Comparison of ENCODE assay signal across 1 cellular context in the genomic region with DNA sequence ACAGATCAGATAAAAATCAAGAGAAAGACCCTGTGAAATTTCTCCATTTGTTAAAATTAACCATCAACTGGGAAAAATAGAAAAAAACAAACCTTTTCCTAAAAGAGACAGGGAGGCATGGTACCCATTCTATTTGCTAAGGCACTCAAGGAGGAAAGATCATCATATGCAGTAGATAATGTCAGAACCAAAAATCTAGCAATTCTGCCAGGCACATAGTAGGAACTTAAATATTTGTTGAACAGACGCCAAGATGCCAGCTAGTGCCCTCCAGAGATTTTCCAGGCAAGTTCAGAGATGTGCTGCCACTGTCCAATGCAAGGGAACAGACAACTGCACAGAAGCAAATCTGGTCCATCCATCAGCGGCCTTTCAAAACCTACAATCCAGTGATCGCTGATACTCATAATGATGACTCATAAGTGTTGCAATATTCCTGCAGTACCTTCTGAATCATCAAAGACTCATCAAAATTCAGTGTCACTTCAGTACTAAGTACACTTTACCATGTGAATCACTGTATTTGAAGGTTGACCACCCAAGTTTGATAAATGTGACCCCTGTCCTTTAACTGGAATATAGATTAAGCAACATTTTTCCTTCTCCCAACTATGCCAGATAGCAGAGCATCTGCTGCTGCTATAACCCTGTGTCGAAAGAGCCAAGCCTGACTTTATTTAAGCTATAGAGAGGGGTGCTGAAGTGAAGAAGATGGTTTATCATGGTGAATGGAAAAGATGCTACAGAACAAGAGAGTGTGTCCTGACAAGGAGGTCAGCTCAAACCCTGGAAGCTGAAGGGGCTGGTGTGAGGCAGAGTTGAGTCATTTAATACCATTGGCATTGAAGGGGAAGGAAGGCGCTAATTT.
TF ChIP-seq lines count a peak whose summit lies in the region.

No MANE protein-coding gene starts in this region.

TF ChIP-seq in HepG2, 621 proteins besides CTCF, POLR2A, EP300 and RAD21 (continued from another document and continues in another):
- TF ChIP-seq, protein P1, sequence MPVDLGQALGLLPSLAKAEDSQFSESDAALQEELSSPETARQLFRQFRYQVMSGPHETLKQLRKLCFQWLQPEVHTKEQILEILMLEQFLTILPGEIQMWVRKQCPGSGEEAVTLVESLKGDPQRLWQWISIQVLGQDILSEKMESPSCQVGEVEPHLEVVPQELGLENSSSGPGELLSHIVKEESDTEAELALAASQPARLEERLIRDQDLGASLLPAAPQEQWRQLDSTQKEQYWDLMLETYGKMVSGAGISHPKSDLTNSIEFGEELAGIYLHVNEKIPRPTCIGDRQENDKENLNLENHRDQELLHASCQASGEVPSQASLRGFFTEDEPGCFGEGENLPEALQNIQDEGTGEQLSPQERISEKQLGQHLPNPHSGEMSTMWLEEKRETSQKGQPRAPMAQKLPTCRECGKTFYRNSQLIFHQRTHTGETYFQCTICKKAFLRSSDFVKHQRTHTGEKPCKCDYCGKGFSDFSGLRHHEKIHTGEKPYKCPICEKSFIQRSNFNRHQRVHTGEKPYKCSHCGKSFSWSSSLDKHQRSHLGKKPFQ (CRISPR knock-in tag; IDR thresholded peaks at IDR 0.05; ENCODE audit: insufficient replicate concordance): no peak
- TF ChIP-seq ZSCAN9 (CRISPR knock-in tag; IDR thresholded peaks at IDR 0.05; ENCODE audit: borderline replicate concordance) (peak; percentile 35; the same call in 1 of the 2 replicates), ZNF496 (CRISPR knock-in tag; IDR thresholded peaks at IDR 0.05; ENCODE audit: insufficient replicate concordance) (no peak), ZNF382 (CRISPR knock-in tag; IDR thresholded peaks at IDR 0.05; ENCODE audit: borderline replicate concordance) (no peak), ZNF33B (CRISPR knock-in tag; IDR thresholded peaks at IDR 0.05) (no peak), PHF8 (CRISPR knock-in tag; IDR thresholded peaks at IDR 0.05) (no peak), CBFB (CRISPR knock-in tag; IDR thresholded peaks at IDR 0.05) (no peak), ZNF205 (CRISPR knock-in tag; IDR thresholded peaks at IDR 0.05) (no peak), RARA (CRISPR knock-in tag; IDR thresholded peaks at IDR 0.05) (peak; percentile 80), IRF2 (CRISPR knock-in tag; IDR thresholded peaks at IDR 0.05) (peak; percentile 29; the same call in 1 of the 2 replicates), NFIC (IDR thresholded peaks at IDR 0.05; ENCODE audit: low read length) (peak; percentile 45; the same call in 1 of the 2 replicates), ATF1 (CRISPR knock-in tag; IDR thresholded peaks at IDR 0.05) (peak; percentile 30; the same call in 1 of the 2 replicates), SRSF9 (IDR thresholded peaks at IDR 0.05; ENCODE audit: borderline replicate concordance, insufficient read depth, low read depth, low read length, poor library complexity, severe bottlenecking) (no peak), ZFAT (CRISPR knock-in tag; conservative IDR thresholded peaks at IDR 0.05) (no peak), CREB1 (IDR thresholded peaks at IDR 0.05) (peak; percentile 78), CREB1 (CRISPR knock-in tag; IDR thresholded peaks at IDR 0.05) (peak; percentile 80), ZNF614 (CRISPR knock-in tag; IDR thresholded peaks at IDR 0.05; ENCODE audit: borderline replicate concordance) (no peak), XBP1 (CRISPR knock-in tag; IDR thresholded peaks at IDR 0.05) (no peak), REPIN1 (CRISPR knock-in tag; IDR thresholded peaks at IDR 0.05; ENCODE audit: borderline replicate concordance, low read depth) (no peak), ZMYM2 (CRISPR knock-in tag; IDR thresholded peaks at IDR 0.05) (no peak), ZNF713 (CRISPR knock-in tag; IDR thresholded peaks at IDR 0.05) (no peak), FOXA3 (CRISPR knock-in tag; IDR thresholded peaks at IDR 0.05) (peak; percentile 88), SALL2 (CRISPR knock-in tag; IDR thresholded peaks at IDR 0.05) (no peak)
- TF ChIP-seq, protein P2, sequence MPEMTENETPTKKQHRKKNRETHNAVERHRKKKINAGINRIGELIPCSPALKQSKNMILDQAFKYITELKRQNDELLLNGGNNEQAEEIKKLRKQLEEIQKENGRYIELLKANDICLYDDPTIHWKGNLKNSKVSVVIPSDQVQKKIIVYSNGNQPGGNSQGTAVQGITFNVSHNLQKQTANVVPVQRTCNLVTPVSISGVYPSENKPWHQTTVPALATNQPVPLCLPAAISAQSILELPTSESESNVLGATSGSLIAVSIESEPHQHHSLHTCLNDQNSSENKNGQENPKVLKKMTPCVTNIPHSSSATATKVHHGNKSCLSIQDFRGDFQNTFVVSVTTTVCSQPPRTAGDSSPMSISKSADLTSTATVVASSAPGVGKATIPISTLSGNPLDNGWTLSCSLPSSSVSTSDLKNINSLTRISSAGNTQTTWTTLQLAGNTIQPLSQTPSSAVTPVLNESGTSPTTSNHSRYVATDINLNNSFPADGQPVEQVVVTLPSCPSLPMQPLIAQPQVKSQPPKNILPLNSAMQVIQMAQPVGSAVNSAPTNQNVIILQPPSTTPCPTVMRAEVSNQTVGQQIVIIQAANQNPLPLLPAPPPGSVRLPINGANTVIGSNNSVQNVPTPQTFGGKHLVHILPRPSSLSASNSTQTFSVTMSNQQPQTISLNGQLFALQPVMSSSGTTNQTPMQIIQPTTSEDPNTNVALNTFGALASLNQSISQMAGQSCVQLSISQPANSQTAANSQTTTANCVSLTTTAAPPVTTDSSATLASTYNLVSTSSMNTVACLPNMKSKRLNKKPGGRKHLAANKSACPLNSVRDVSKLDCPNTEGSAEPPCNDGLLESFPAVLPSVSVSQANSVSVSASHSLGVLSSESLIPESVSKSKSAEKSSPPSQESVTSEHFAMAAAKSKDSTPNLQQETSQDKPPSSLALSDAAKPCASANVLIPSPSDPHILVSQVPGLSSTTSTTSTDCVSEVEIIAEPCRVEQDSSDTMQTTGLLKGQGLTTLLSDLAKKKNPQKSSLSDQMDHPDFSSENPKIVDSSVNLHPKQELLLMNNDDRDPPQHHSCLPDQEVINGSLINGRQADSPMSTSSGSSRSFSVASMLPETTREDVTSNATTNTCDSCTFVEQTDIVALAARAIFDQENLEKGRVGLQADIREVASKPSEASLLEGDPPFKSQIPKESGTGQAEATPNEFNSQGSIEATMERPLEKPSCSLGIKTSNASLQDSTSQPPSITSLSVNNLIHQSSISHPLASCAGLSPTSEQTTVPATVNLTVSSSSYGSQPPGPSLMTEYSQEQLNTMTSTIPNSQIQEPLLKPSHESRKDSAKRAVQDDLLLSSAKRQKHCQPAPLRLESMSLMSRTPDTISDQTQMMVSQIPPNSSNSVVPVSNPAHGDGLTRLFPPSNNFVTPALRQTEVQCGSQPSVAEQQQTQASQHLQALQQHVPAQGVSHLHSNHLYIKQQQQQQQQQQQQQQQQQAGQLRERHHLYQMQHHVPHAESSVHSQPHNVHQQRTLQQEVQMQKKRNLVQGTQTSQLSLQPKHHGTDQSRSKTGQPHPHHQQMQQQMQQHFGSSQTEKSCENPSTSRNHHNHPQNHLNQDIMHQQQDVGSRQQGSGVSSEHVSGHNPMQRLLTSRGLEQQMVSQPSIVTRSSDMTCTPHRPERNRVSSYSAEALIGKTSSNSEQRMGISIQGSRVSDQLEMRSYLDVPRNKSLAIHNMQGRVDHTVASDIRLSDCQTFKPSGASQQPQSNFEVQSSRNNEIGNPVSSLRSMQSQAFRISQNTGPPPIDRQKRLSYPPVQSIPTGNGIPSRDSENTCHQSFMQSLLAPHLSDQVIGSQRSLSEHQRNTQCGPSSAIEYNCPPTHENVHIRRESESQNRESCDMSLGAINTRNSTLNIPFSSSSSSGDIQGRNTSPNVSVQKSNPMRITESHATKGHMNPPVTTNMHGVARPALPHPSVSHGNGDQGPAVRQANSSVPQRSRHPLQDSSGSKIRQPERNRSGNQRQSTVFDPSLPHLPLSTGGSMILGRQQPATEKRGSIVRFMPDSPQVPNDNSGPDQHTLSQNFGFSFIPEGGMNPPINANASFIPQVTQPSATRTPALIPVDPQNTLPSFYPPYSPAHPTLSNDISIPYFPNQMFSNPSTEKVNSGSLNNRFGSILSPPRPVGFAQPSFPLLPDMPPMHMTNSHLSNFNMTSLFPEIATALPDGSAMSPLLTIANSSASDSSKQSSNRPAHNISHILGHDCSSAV (CRISPR knock-in tag; IDR thresholded peaks at IDR 0.05; ENCODE audit: borderline replicate concordance): no peak
- TF ChIP-seq, protein P3, sequence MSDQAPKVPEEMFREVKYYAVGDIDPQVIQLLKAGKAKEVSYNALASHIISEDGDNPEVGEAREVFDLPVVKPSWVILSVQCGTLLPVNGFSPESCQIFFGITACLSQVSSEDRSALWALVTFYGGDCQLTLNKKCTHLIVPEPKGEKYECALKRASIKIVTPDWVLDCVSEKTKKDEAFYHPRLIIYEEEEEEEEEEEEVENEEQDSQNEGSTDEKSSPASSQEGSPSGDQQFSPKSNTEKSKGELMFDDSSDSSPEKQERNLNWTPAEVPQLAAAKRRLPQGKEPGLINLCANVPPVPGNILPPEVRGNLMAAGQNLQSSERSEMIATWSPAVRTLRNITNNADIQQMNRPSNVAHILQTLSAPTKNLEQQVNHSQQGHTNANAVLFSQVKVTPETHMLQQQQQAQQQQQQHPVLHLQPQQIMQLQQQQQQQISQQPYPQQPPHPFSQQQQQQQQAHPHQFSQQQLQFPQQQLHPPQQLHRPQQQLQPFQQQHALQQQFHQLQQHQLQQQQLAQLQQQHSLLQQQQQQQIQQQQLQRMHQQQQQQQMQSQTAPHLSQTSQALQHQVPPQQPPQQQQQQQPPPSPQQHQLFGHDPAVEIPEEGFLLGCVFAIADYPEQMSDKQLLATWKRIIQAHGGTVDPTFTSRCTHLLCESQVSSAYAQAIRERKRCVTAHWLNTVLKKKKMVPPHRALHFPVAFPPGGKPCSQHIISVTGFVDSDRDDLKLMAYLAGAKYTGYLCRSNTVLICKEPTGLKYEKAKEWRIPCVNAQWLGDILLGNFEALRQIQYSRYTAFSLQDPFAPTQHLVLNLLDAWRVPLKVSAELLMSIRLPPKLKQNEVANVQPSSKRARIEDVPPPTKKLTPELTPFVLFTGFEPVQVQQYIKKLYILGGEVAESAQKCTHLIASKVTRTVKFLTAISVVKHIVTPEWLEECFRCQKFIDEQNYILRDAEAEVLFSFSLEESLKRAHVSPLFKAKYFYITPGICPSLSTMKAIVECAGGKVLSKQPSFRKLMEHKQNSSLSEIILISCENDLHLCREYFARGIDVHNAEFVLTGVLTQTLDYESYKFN (CRISPR knock-in tag; conservative IDR thresholded peaks at IDR 0.05): peak; percentile 52
- TF ChIP-seq, protein P4, sequence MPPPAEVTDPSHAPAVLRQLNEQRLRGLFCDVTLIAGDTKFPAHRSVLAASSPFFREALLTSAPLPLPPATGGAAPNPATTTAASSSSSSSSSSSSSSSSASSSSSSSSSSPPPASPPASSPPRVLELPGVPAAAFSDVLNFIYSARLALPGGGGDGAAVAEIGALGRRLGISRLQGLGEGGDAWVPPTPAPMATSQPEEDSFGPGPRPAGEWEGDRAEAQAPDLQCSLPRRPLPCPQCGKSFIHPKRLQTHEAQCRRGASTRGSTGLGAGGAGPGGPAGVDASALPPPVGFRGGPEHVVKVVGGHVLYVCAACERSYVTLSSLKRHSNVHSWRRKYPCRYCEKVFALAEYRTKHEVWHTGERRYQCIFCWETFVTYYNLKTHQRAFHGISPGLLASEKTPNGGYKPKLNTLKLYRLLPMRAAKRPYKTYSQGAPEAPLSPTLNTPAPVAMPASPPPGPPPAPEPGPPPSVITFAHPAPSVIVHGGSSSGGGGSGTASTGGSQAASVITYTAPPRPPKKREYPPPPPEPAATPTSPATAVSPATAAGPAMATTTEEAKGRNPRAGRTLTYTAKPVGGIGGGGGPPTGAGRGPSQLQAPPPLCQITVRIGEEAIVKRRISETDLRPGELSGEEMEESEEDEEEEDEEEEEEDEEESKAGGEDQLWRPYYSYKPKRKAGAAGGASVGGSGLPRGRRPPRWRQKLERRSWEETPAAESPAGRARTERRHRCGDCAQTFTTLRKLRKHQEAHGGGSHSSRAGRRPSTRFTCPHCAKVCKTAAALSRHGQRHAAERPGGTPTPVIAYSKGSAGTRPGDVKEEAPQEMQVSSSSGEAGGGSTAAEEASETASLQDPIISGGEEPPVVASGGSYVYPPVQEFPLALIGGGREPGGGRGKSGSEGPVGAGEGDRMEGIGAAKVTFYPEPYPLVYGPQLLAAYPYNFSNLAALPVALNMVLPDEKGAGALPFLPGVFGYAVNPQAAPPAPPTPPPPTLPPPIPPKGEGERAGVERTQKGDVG (CRISPR knock-in tag; IDR thresholded peaks at IDR 0.05; ENCODE audit: borderline replicate concordance): no peak
- TF ChIP-seq, protein P5, sequence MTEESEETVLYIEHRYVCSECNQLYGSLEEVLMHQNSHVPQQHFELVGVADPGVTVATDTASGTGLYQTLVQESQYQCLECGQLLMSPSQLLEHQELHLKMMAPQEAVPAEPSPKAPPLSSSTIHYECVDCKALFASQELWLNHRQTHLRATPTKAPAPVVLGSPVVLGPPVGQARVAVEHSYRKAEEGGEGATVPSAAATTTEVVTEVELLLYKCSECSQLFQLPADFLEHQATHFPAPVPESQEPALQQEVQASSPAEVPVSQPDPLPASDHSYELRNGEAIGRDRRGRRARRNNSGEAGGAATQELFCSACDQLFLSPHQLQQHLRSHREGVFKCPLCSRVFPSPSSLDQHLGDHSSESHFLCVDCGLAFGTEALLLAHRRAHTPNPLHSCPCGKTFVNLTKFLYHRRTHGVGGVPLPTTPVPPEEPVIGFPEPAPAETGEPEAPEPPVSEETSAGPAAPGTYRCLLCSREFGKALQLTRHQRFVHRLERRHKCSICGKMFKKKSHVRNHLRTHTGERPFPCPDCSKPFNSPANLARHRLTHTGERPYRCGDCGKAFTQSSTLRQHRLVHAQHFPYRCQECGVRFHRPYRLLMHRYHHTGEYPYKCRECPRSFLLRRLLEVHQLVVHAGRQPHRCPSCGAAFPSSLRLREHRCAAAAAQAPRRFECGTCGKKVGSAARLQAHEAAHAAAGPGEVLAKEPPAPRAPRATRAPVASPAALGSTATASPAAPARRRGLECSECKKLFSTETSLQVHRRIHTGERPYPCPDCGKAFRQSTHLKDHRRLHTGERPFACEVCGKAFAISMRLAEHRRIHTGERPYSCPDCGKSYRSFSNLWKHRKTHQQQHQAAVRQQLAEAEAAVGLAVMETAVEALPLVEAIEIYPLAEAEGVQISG (CRISPR knock-in tag; IDR thresholded peaks at IDR 0.05): no peak
- TF ChIP-seq, protein P6, sequence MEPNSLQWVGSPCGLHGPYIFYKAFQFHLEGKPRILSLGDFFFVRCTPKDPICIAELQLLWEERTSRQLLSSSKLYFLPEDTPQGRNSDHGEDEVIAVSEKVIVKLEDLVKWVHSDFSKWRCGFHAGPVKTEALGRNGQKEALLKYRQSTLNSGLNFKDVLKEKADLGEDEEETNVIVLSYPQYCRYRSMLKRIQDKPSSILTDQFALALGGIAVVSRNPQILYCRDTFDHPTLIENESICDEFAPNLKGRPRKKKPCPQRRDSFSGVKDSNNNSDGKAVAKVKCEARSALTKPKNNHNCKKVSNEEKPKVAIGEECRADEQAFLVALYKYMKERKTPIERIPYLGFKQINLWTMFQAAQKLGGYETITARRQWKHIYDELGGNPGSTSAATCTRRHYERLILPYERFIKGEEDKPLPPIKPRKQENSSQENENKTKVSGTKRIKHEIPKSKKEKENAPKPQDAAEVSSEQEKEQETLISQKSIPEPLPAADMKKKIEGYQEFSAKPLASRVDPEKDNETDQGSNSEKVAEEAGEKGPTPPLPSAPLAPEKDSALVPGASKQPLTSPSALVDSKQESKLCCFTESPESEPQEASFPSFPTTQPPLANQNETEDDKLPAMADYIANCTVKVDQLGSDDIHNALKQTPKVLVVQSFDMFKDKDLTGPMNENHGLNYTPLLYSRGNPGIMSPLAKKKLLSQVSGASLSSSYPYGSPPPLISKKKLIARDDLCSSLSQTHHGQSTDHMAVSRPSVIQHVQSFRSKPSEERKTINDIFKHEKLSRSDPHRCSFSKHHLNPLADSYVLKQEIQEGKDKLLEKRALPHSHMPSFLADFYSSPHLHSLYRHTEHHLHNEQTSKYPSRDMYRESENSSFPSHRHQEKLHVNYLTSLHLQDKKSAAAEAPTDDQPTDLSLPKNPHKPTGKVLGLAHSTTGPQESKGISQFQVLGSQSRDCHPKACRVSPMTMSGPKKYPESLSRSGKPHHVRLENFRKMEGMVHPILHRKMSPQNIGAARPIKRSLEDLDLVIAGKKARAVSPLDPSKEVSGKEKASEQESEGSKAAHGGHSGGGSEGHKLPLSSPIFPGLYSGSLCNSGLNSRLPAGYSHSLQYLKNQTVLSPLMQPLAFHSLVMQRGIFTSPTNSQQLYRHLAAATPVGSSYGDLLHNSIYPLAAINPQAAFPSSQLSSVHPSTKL (CRISPR knock-in tag; IDR thresholded peaks at IDR 0.05): peak; percentile 96
